Comparison of ENCODE assay signal across 26 cellular contexts in the genomic region with DNA sequence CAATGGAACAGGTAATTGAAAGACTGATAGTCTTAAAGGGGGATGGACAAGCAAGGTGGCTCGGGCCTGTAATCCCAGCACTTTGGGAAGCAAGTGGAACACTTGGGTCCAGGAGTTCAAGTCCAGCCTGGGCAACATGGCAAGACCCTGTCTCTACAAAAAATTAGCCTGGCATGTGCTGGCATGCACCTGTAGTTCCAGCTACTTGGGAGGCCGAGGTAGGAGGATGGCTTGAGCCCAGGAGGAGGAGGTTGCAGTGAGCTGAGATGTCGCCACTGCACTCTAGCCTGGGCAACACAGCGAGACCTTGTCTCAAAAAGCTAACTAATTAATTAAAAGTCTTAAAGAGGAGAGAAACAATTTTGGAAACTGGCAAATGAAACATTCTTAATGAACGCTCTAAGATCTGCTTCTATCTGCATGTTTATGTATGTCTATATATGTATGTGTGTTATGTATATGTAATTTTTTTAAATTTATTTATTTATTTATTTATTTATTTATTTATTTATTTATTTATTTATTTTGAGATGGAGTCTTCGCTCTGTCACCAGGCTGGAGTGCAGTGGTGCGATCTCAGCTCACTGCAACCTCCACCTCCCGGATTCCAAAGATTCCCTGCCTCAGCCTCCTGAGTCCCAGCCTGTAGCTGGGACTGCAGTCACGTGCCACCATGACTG.
"Had no signal": no experiment of that assay in that cellular context is flagged by ENCODE, and none has a peak within 500 bp of the region (broad histone marks: within the 10 kb centered on the region; RNA-seq: fewer than 3 reads in every experiment).

No MANE protein-coding gene starts in this region.

- H3K4me3 ChIP-seq: MG63 had no signal

- H3K9me3 ChIP-seq: MG63, SK-N-SH had no signal

- ATAC-seq: Panc1, PC-3 had no signal

- H3K4me1 Mint-ChIP-seq: IgD-negative memory B cell had no signal

- DNase-seq: KBM-7; MG63; NCI-H1092; NCI-H1105 treated with DMSO at 0.1 percent for 48 hours; NCI-H1417 treated with DMSO at 0.1 percent for 48 hours; NCI-H146; NCI-H1694 treated with DMSO at 0.1 percent for 48 hours; NCI-H1930; NCI-H2081; NCI-H2107; NCI-H226; NCI-H446; NCI-H510A; NCI-H524 treated with DMSO at 0.1 percent for 48 hours; NCI-H69; NCI-H774; NK-92 treated with Interleukin-12 subunit alpha and Interleukin-12 subunit beta, amount 100 ng/mL, for 24 hours; PC-3; SHP77; SK-N-SH; T-helper 1 cell had no signal

- H3K4me2 ChIP-seq: SK-N-SH had no signal

- H3K9me3 Mint-ChIP-seq: IgD-negative memory B cell had no signal

- H3K27ac ChIP-seq: HL-60, RWPE1 had no signal

- H3K36me3 Mint-ChIP-seq: IgD-negative memory B cell had no signal

- H3K36me3 ChIP-seq: MG63 had no signal

- H3K4me3 Mint-ChIP-seq: IgD-negative memory B cell had no signal

- FAIRE-seq: HTR-8/SVneo had no signal

- H3K9ac ChIP-seq: SK-N-SH had no signal
